Comparison of ENCODE assay signal across 36 cellular contexts in genomic region chr2:129720761-129721160, GRCh38.
"Had no signal": no experiment of that assay in that cellular context is flagged by ENCODE, and none has a peak within 500 bp of the region (broad histone marks: within the 10 kb centered on the region; RNA-seq: fewer than 3 reads in every experiment).

No MANE protein-coding gene starts in this region.

- H3K4me1 ChIP-seq: adrenal gland, body of pancreas, breast epithelium had no signal

- H3K27ac ChIP-seq: adrenal gland, body of pancreas, brain microvascular endothelial cell, breast epithelium, VCaP had no signal

- DNase-seq: activated B cell treated with CpG ODN at 0.5 μM for 24 hours; activated CD4-positive, alpha-beta memory T cell treated with anti-CD3 and anti-CD28 coated beads for 36 hours; activated CD4-positive, alpha-beta T cell treated with anti-CD3 and anti-CD28 coated beads for 4 hours; activated CD4-positive, alpha-beta T cell treated with anti-CD3 and anti-CD28 coated beads, Interleukin-2, amount 10 ng/mL, durations not matched to agents 24 days and 14 days; activated CD4-positive, alpha-beta T cell treated with anti-CD3 and anti-CD28 coated beads, Interleukin-2, amount 50 U/mL, for 1 hour; activated CD4-positive, alpha-beta T cell treated with anti-CD3 and anti-CD28 coated beads, Interleukin-2, amount 50 U/mL, for 4 hours; activated CD4-positive, CD25-positive, alpha-beta regulatory T cell treated with anti-CD3 and anti-CD28 coated beads, Interleukin-2, amount 50 U/mL, for 72 hours; activated CD8-positive, alpha-beta memory T cell treated with anti-CD3 and anti-CD28 coated beads, Interleukin-2, amount 10 ng/mL, durations not matched to agents 7 days and 5 days; activated CD8-positive, alpha-beta T cell treated with anti-CD3 and anti-CD28 coated beads for 36 hours; activated effector memory CD4-positive, alpha-beta T cell treated with anti-CD3 and anti-CD28 coated beads, Interleukin-2, amount 50 U/mL, for 16 hours; activated gamma-delta T cell treated with Interleukin-2 at 50 U/mL for 16 hours; activated naive CD4-positive, alpha-beta T cell; activated naive CD4-positive, alpha-beta T cell treated with anti-CD3 and anti-CD28 coated beads for 36 hours; activated naive CD4-positive, alpha-beta T cell treated with anti-CD3 and anti-CD28 coated beads, Interleukin-2, amount 50 U/mL, for 16 hours; activated naive CD8-positive, alpha-beta T cell treated with anti-CD3 and anti-CD28 coated beads for 36 hours; activated T-cell treated with anti-CD3 and anti-CD28 coated beads for 4 hours; activated T-cell treated with anti-CD3 and anti-CD28 coated beads, Interleukin-2, amount 50 U/mL, for 1 hour; activated T-cell treated with anti-CD3 and anti-CD28 coated beads, Interleukin-2, amount 50 U/mL, for 4 hours; activated T-cell treated with anti-CD3 and anti-CD28 coated beads, Interleukin-2, amount 50 U/mL, for 72 hours; adrenal gland; amniotic stem cell; aorta; body of pancreas; brain microvascular endothelial cell; caudate nucleus; cerebellar nuclear complex; SW 1271; T-helper 1 cell; T-helper 2 cell; T-helper 9 cell had no signal

- H3K27me3 ChIP-seq: adrenal gland, body of pancreas, brain microvascular endothelial cell had no signal

- FAIRE-seq: astrocyte, TTC549 had no signal

- H3K36me3 ChIP-seq: adrenal gland, brain microvascular endothelial cell, breast epithelium had no signal

- H3K9me3 ChIP-seq: adrenal gland, body of pancreas, breast epithelium had no signal

- ATAC-seq: activated CD8-positive, alpha-beta memory T cell treated with anti-CD3 and anti-CD28 coated beads, Interleukin-2, amount 10 ng/mL, durations not matched to agents 7 days and 5 days; activated CD8-positive, alpha-beta T cell treated with anti-CD3 and anti-CD28 coated beads for 36 hours; activated naive CD4-positive, alpha-beta T cell treated with anti-CD3 and anti-CD28 coated beads, Interleukin-2, amount 50 U/mL, for 72 hours; activated T-cell treated with anti-CD3 and anti-CD28 coated beads, Interleukin-2, amount 50 U/mL, for 4 hours; activated T-cell treated with anti-CD3 and anti-CD28 coated beads, Interleukin-2, amount 50 U/mL, for 72 hours; activated T-helper 17 cell treated with anti-CD3 and anti-CD28 coated beads, Interleukin-2, amount 50 U/mL, for 72 hours; body of pancreas had no signal

- H3K4me3 ChIP-seq: adrenal gland, body of pancreas, breast epithelium had no signal
